In genomic region chr19:2050349-2050990, GRCh38 we compare ENCODE assay signal across 8 cellular contexts. TPM values are rescaled to one million over a fixed set of nuclear protein-coding genes. Genes with fewer than 3 reads are reported as not detected.
DNase-seq lines count a peak whose midpoint lies in the region; ATAC-seq and TF ChIP-seq lines count a peak whose summit lies in the region.

No MANE protein-coding gene starts in this region.

- ATAC-seq in GM18907 (IDR thresholded peaks at IDR 0.05; ENCODE audit: unreplicated experiment) (peak; percentile 5), HG02981 (IDR thresholded peaks at IDR 0.05; ENCODE audit: unreplicated experiment) (peak; percentile 0)
- ATAC-seq in activated CD8-positive, alpha-beta T cell treated with anti-CD3 and anti-CD28 coated beads, Interleukin-2, amount 10 ng/mL, durations not matched to agents 7 days and 5 days, result peak; percentile 12

- peaks cover 19% of the 10 kb centered on the region for H3K36me3 Mint-ChIP-seq in activated CD8-positive, alpha-beta T cell treated with anti-CD3 and anti-CD28 coated beads, Interleukin-2, amount 10 ng/mL, durations not matched to agents 7 days and 5 days (ENCODE audit: low read depth)

- TF ChIP-seq CTCF in right atrium auricular region (IDR thresholded peaks at IDR 0.05), result no peak

- H3K4me3 ChIP-seq in right atrium auricular region (peak overlapping the region; percentile 88 to 95), skin epidermis (peak overlapping the region; percentile 78 to 98 (median 94))

- peak overlapping the region; percentile 85 for H3K4me3 Mint-ChIP-seq in activated CD8-positive, alpha-beta T cell treated with anti-CD3 and anti-CD28 coated beads, Interleukin-2, amount 10 ng/mL, durations not matched to agents 7 days and 5 days

- POLR2A ChIA-PET in activated CD8-positive, alpha-beta T cell treated with anti-CD3 and anti-CD28 coated beads, Interleukin-2, amount 10 ng/mL, durations not matched to agents 7 days and 5 days (lab: Charles Lee), result interaction anchor here (1.0 to 2.6 kb wide), 8 partner anchors 8 to 45 kb away, joined by 3 to 9 read pairs (median 4); partner anchors contain the start of gene MOB3A

- CTCF ChIA-PET in activated CD8-positive, alpha-beta T cell treated with anti-CD3 and anti-CD28 coated beads, Interleukin-2, amount 10 ng/mL, durations not matched to agents 7 days and 5 days (lab: Charles Lee), result interaction anchor here (1.0 kb wide), 1 partner anchor 155 kb away, joined by 3 read pairs; no protein-coding TSS in a partner anchor

- H3K27ac Mint-ChIP-seq in activated CD8-positive, alpha-beta T cell treated with anti-CD3 and anti-CD28 coated beads, Interleukin-2, amount 10 ng/mL, durations not matched to agents 7 days and 5 days, result peak overlapping the region; percentile 86

- peak overlapping the region; percentile 98 to 99 for H3K27ac ChIP-seq in right atrium auricular region
- H3K27ac ChIP-seq in skin epidermis, result peak overlapping the region; percentile 84 to 98 (median 93)

- no peaks in the 10 kb centered on the region for H3K9me3 ChIP-seq in right atrium auricular region

- H3K36me3 ChIP-seq in right atrium auricular region, result peaks cover 19% of the 10 kb centered on the region

- no peak for DNase-seq in activated CD8-positive, alpha-beta T cell treated with anti-CD3 and anti-CD28 coated beads, Interleukin-2, amount 10 ng/mL, durations not matched to agents 7 days and 5 days
- DNase-seq in right atrium auricular region (ENCODE audit: low spot score) (no peak), cerebellum (ENCODE audit: low spot score) (no peak), NCI-H2171 treated with DMSO at 0.1 percent for 48 hours (lab: John Stamatoyannopoulos, UW) (no peak), foreskin melanocyte (no peak)

- no peaks in the 10 kb centered on the region for H3K9me3 Mint-ChIP-seq in activated CD8-positive, alpha-beta T cell treated with anti-CD3 and anti-CD28 coated beads, Interleukin-2, amount 10 ng/mL, durations not matched to agents 7 days and 5 days (ENCODE audit: insufficient read depth)

- H3K4me1 ChIP-seq in right atrium auricular region, result peaks cover 0 to 76% of the 10 kb centered on the region in 2 donors

- H3K27me3 ChIP-seq in right atrium auricular region, result no peaks in the 10 kb centered on the region

- peaks cover 54% of the 10 kb centered on the region for H3K4me1 Mint-ChIP-seq in activated CD8-positive, alpha-beta T cell treated with anti-CD3 and anti-CD28 coated beads, Interleukin-2, amount 10 ng/mL, durations not matched to agents 7 days and 5 days (ENCODE audit: low read depth)

- no peaks in the 10 kb centered on the region for H3K27me3 Mint-ChIP-seq in activated CD8-positive, alpha-beta T cell treated with anti-CD3 and anti-CD28 coated beads, Interleukin-2, amount 10 ng/mL, durations not matched to agents 7 days and 5 days (ENCODE audit: low read depth)

RNA-seq across cellular contexts. Expression of gene MKNK2, which starts 0.6 kb away (rescaled TPM):
- total RNA-seq in activated CD8-positive, alpha-beta T cell treated with anti-CD3 and anti-CD28 coated beads, Interleukin-2, amount 10 ng/mL, durations not matched to agents 7 days and 5 days, result 100 to 1,000 TPM; 332 to 348 TPM
- total RNA-seq in right atrium auricular region, result 100 to 1,000 TPM in 1 of 2 donors, 10 to 100 TPM in 1; 90.3 to 107 TPM
- total RNA-seq in cerebellum, result 19.7 TPM

RNA-seq across cellular contexts. Expression of gene BTBD2, which starts 35.0 kb away (rescaled TPM):
- total RNA-seq in activated CD8-positive, alpha-beta T cell treated with anti-CD3 and anti-CD28 coated beads, Interleukin-2, amount 10 ng/mL, durations not matched to agents 7 days and 5 days, result 10 to 100 TPM; 48.2 to 53.4 TPM
- total RNA-seq in right atrium auricular region, result 10 to 100 TPM; 54.8 to 55.9 TPM
- total RNA-seq in cerebellum, result 48.9 TPM

RNA-seq across cellular contexts. Expression of gene MOB3A, which starts 45.7 kb away (rescaled TPM):
- total RNA-seq in activated CD8-positive, alpha-beta T cell treated with anti-CD3 and anti-CD28 coated beads, Interleukin-2, amount 10 ng/mL, durations not matched to agents 7 days and 5 days, result 100 to 1,000 TPM; 235 to 240 TPM
- total RNA-seq in right atrium auricular region (10 to 100 TPM; 19.7 to 29.4 TPM), cerebellum (14.8 TPM)

RNA-seq across cellular contexts. Expression of gene IZUMO4, which starts 46.2 kb away (rescaled TPM):
- 1 to 10 TPM; 8.7 to 9.5 TPM for total RNA-seq in activated CD8-positive, alpha-beta T cell treated with anti-CD3 and anti-CD28 coated beads, Interleukin-2, amount 10 ng/mL, durations not matched to agents 7 days and 5 days
- total RNA-seq in right atrium auricular region (1 to 10 TPM in 1 of 2 donors, under 1 TPM in 1; 0.67 to 1.4 TPM), cerebellum (4.4 TPM)

Comparison
In these comparisons a context has a peak if more than half of its experiments do, and no peak if none do; other contexts are left out.
1. RNA of gene MOB3A, which starts 45.7 kb away (total RNA-seq): 235 to 240 TPM in activated CD8-positive, alpha-beta T cell treated with anti-CD3 and anti-CD28 coated beads, Interleukin-2, amount 10 ng/mL, durations not matched to agents 7 days and 5 days; 19.7 to 29.4 TPM in right atrium auricular region and 14.8 TPM in cerebellum (single experiment); every median in the first group is over 4 times any median in the second.
2. Peak in every context shown above with its lines, with median percentiles within 50 percentile points of each other: ATAC-seq.